In the genomic region with DNA sequence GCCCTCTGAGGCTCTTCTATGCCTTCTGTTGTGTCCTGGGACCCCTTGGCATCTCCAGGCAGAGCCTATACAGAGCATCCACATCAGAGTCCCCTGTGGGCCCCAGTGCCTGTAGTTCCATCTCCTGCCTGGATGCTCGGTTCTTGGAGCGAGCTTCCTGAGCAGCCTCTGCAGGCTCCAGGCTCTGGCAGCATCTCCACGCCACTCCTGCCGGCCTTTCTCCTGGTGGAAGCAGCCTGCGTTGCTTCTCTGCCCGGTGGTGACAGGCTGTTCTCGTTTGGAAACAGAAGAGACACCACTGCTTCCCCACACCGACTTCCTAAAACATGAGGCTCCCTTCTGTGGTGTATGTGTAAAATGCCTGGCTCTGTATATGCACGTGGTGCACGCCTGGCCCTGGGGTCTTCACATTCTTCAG, we compare ENCODE assay signal across 1 cellular context.
TF ChIP-seq lines count a peak whose summit lies in the region.

No MANE protein-coding gene starts in this region.

TF ChIP-seq in HepG2, 621 proteins besides CTCF, POLR2A, EP300 and RAD21:
- TF ChIP-seq, protein P1, sequence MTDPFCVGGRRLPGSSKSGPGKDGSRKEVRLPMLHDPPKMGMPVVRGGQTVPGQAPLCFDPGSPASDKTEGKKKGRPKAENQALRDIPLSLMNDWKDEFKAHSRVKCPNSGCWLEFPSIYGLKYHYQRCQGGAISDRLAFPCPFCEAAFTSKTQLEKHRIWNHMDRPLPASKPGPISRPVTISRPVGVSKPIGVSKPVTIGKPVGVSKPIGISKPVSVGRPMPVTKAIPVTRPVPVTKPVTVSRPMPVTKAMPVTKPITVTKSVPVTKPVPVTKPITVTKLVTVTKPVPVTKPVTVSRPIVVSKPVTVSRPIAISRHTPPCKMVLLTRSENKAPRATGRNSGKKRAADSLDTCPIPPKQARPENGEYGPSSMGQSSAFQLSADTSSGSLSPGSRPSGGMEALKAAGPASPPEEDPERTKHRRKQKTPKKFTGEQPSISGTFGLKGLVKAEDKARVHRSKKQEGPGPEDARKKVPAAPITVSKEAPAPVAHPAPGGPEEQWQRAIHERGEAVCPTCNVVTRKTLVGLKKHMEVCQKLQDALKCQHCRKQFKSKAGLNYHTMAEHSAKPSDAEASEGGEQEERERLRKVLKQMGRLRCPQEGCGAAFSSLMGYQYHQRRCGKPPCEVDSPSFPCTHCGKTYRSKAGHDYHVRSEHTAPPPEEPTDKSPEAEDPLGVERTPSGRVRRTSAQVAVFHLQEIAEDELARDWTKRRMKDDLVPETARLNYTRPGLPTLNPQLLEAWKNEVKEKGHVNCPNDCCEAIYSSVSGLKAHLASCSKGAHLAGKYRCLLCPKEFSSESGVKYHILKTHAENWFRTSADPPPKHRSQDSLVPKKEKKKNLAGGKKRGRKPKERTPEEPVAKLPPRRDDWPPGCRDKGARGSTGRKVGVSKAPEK (CRISPR knock-in tag; IDR thresholded peaks at IDR 0.05; ENCODE audit: borderline replicate concordance): no peak
- TF ChIP-seq PCBP1 (IDR thresholded peaks at IDR 0.05; ENCODE audit: borderline replicate concordance, low read depth, low read length) (no peak), SMAD3 (CRISPR knock-in tag; IDR thresholded peaks at IDR 0.05) (no peak), U2AF2 (IDR thresholded peaks at IDR 0.05; ENCODE audit: low read depth, low read length) (no peak), ZNF792 (CRISPR knock-in tag; IDR thresholded peaks at IDR 0.05) (no peak), GLI4 (CRISPR knock-in tag; IDR thresholded peaks at IDR 0.05; ENCODE audit: borderline replicate concordance) (no peak), ZKSCAN1 (IDR thresholded peaks at IDR 0.05; ENCODE audit: low read length) (no peak), TFAP4 (IDR thresholded peaks at IDR 0.05; ENCODE audit: borderline replicate concordance, low read depth) (no peak), STAT5B (CRISPR knock-in tag; IDR thresholded peaks at IDR 0.05) (no peak), YEATS4 (CRISPR knock-in tag; IDR thresholded peaks at IDR 0.05; ENCODE audit: borderline replicate concordance) (no peak)
- TF ChIP-seq, protein P2, sequence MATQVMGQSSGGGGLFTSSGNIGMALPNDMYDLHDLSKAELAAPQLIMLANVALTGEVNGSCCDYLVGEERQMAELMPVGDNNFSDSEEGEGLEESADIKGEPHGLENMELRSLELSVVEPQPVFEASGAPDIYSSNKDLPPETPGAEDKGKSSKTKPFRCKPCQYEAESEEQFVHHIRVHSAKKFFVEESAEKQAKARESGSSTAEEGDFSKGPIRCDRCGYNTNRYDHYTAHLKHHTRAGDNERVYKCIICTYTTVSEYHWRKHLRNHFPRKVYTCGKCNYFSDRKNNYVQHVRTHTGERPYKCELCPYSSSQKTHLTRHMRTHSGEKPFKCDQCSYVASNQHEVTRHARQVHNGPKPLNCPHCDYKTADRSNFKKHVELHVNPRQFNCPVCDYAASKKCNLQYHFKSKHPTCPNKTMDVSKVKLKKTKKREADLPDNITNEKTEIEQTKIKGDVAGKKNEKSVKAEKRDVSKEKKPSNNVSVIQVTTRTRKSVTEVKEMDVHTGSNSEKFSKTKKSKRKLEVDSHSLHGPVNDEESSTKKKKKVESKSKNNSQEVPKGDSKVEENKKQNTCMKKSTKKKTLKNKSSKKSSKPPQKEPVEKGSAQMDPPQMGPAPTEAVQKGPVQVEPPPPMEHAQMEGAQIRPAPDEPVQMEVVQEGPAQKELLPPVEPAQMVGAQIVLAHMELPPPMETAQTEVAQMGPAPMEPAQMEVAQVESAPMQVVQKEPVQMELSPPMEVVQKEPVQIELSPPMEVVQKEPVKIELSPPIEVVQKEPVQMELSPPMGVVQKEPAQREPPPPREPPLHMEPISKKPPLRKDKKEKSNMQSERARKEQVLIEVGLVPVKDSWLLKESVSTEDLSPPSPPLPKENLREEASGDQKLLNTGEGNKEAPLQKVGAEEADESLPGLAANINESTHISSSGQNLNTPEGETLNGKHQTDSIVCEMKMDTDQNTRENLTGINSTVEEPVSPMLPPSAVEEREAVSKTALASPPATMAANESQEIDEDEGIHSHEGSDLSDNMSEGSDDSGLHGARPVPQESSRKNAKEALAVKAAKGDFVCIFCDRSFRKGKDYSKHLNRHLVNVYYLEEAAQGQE (IDR thresholded peaks at IDR 0.05; ENCODE audit: borderline replicate concordance in 1 of 2, low read depth in 1 of 2, low read length in 2 of 2): no peak
TF ChIP-seq in HepG2: peak in this region for 0.
